Comparison of ENCODE assay signal across 16 cellular contexts in genomic region chr1:226350504-226350865, GRCh38. TPM values are rescaled to one million over a fixed set of nuclear protein-coding genes. Genes with fewer than 3 reads are reported as not detected.
DNase-seq lines count a peak whose midpoint lies in the region; ATAC-seq, FAIRE-seq and TF ChIP-seq lines count a peak whose summit lies in the region.
"Had no signal": no experiment of that assay in that cellular context is flagged by ENCODE, and none has a peak within 500 bp of the region (broad histone marks: within the 10 kb centered on the region; RNA-seq: fewer than 3 reads in every experiment).

No MANE protein-coding gene starts in this region.

- H3K36me3 ChIP-seq in K562 (ENCODE audit: control insufficient read depth, insufficient read depth, low read length) (peaks cover 3% of the 10 kb centered on the region; the same call in 2 of the 3 replicates), ovary (no peaks in the 10 kb centered on the region), suprapubic skin (no peaks in the 10 kb centered on the region)
- H3K36me3 ChIP-seq: gastroesophageal sphincter, lower lobe of right lung had no signal

- H3K4me1 Mint-ChIP-seq in natural killer cell: no peaks in the 10 kb centered on the region
- H3K4me1 Mint-ChIP-seq in activated CD4-positive, alpha-beta memory T cell treated with anti-CD3 and anti-CD28 coated beads for 36 hours (ENCODE audit: low read depth): no peaks in the 10 kb centered on the region

- H3K9me3 ChIP-seq in K562 (replicated peaks; ENCODE audit: control insufficient read depth, insufficient read depth, low read depth, low read length): no peaks in the 10 kb centered on the region
- H3K9me3 ChIP-seq in ovary: no peaks in the 10 kb centered on the region
- no peaks in the 10 kb centered on the region for H3K9me3 ChIP-seq in suprapubic skin
- H3K9me3 ChIP-seq: gastroesophageal sphincter, lower lobe of right lung, neutrophil had no signal

- WGBS in K562 (ENCODE audit: insufficient coverage, low coverage, missing lambda C conversion rate): 35% methylated on average over 10 of the region's 10 CpGs
- 39 to 51% (median 41%) methylated on average over 10 of the region's 10 CpGs for WGBS in ovary, 3 donors
- 52% methylated on average over 10 of the region's 10 CpGs for WGBS in suprapubic skin

- TF ChIP-seq RAD21 in K562 (CRISPR knock-in tag; conservative IDR thresholded peaks at IDR 0.05 in 1 of 2, IDR thresholded peaks at IDR 0.05 in 1 of 2): no peak

- H4K20me1 ChIP-seq in K562 (replicated peaks; ENCODE audit: control insufficient read depth, insufficient read depth, low read length): no peaks in the 10 kb centered on the region; the same call in 1 of the 2 replicates

- peak overlapping the region; percentile 45; the same call in 1 of the 3 replicates for H3K27ac ChIP-seq in K562 (ENCODE audit: extremely low read depth, low read depth, low read length)
- peak overlapping the region; percentile 36 to 59 for H3K27ac ChIP-seq in ovary
- no peak overlapping the region for H3K27ac ChIP-seq in suprapubic skin
- H3K27ac ChIP-seq: gastroesophageal sphincter, lower lobe of right lung, neutrophil had no signal

- peak overlapping the region; percentile 49 for H3K4me2 ChIP-seq in K562 (ENCODE audit: insufficient read depth, low read length)

- H3K27me3 Mint-ChIP-seq in natural killer cell (ENCODE audit: low read depth in 2 of 2): peaks cover 0 to 4% of the 10 kb centered on the region in 2 donors
- H3K27me3 Mint-ChIP-seq in activated CD4-positive, alpha-beta memory T cell treated with anti-CD3 and anti-CD28 coated beads for 36 hours: no peaks in the 10 kb centered on the region
- H3K27me3 Mint-ChIP-seq: stimulated activated naive CD8-positive, alpha-beta T cell treated with anti-CD3 and anti-CD28 coated beads, Interleukin-15, Interleukin-2, amounts not matched to agents 100 ng/mL and 50 ng/mL, for 24 hours had no signal

- CTCF ChIA-PET in K562 (lab: Yijun Ruan, JAX; ENCODE audit: low intra/inter-chr PET ratio): no interaction called here
- CTCF ChIA-PET in activated CD4-positive, alpha-beta memory T cell treated with anti-CD3 and anti-CD28 coated beads for 36 hours (lab: Charles Lee): interaction anchor here (0.9 kb wide), 1 partner anchor 13 kb away, joined by 3 read pairs; no protein-coding TSS in a partner anchor

- no peak overlapping the region for H3K4me3 Mint-ChIP-seq in natural killer cell
- H3K4me3 Mint-ChIP-seq in activated CD4-positive, alpha-beta memory T cell treated with anti-CD3 and anti-CD28 coated beads for 36 hours: no peak overlapping the region
- H3K4me3 Mint-ChIP-seq: activated T-cell treated with anti-CD3 and anti-CD28 coated beads, Interleukin-2, amount 50 U/mL, for 72 hours; stimulated activated naive CD8-positive, alpha-beta T cell treated with anti-CD3 and anti-CD28 coated beads, Interleukin-15, Interleukin-2, amounts not matched to agents 100 ng/mL and 50 ng/mL, for 24 hours had no signal

- TF ChIP-seq EP300 in K562 (IDR thresholded peaks at IDR 0.05; ENCODE audit: low read length) (no peak), ovary (IDR thresholded peaks at IDR 0.05) (no peak), suprapubic skin (IDR thresholded peaks at IDR 0.05) (no peak)

- peak overlapping the region; percentile 80 for H2AFZ ChIP-seq in K562 (ENCODE audit: low read depth, low read length)

- TF ChIP-seq POLR2A in K562 (conservative IDR thresholded peaks at IDR 0.05) (no peak), ovary (IDR thresholded peaks at IDR 0.05) (no peak), suprapubic skin (IDR thresholded peaks at IDR 0.05) (no peak)

- intact Hi-C loops in K562 (cut with micrococcal nuclease): no loop called here
- intact Hi-C loops in ovary (cut with DNase I): no loop called here
- intact Hi-C loops in natural killer cell (cut with micrococcal nuclease): no loop called here
- intact Hi-C loops in activated CD4-positive, alpha-beta memory T cell treated with anti-CD3 and anti-CD28 coated beads for 36 hours (cut with micrococcal nuclease): no loop called here

- ATAC-seq in GM18502 (IDR thresholded peaks at IDR 0.05; ENCODE audit: poor library complexity, unreplicated experiment): peak; percentile 25
- peak; percentile 10 for ATAC-seq in HG03342 (IDR thresholded peaks at IDR 0.05; ENCODE audit: unreplicated experiment)
- ATAC-seq in K562: no peak; the same call in 2 of the 3 replicates
- ATAC-seq in natural killer cell: no peak
- ATAC-seq: gastroesophageal sphincter had no signal

- peaks cover 18 to 20% of the 10 kb centered on the region in 2 experiments for H3K4me1 ChIP-seq in K562 (replicated peaks in 1 of 2; ENCODE audit: control insufficient read depth in 2 of 2, insufficient read depth in 2 of 2, low read length in 2 of 2)
- peaks cover 6% of the 10 kb centered on the region for H3K4me1 ChIP-seq in ovary (ENCODE audit: insufficient read depth)
- no peaks in the 10 kb centered on the region for H3K4me1 ChIP-seq in suprapubic skin
- H3K4me1 ChIP-seq: lower lobe of right lung had no signal

- FAIRE-seq in K562 (lab: Jason Lieb, UNC): no peak

- POLR2A ChIA-PET in K562 (lab: Yijun Ruan, JAX): no interaction called here
- POLR2A ChIA-PET in activated CD4-positive, alpha-beta memory T cell treated with anti-CD3 and anti-CD28 coated beads for 36 hours (lab: Charles Lee): no interaction called here

- H3K4me3 ChIP-seq in K562 (no peak overlapping the region; the same call in 1 of the 2 replicates), ovary (no peak overlapping the region), suprapubic skin (no peak overlapping the region)
- H3K4me3 ChIP-seq: gastroesophageal sphincter, lower lobe of right lung had no signal

- no TSS peak for BruUV-seq in K562 (replicated peaks; lab: Mats Ljungman, UMichigan)

- DNase-seq in K562 (ENCODE audit: extremely low read depth in 1 of 4, low spot score in 3 of 4) (no peak), ovary (no peak), natural killer cell (no peak), epidermal melanocyte (ENCODE audit: insufficient read length, low spot score) (no peak), suprapubic skin (ENCODE audit: low spot score in 2 of 2) (no peak)
- DNase-seq in activated CD4-positive, alpha-beta memory T cell treated with anti-CD3 and anti-CD28 coated beads for 36 hours: no peak
- DNase-seq: activated T-cell treated with anti-CD3 and anti-CD28 coated beads, Interleukin-2, amount 50 U/mL, for 72 hours; DMS53; lower lobe of right lung; NCI-H2029 treated with DMSO at 0.1 percent for 48 hours; T1000 had no signal

- TF ChIP-seq CTCF in K562 (IDR thresholded peaks at IDR 0.05 in 2 of 3, conservative IDR thresholded peaks at IDR 0.05 in 1 of 3; ENCODE audit: insufficient read depth in 2 of 3, low read depth in 1 of 3, low read length in 3 of 3): no peak
- TF ChIP-seq CTCF in ovary (IDR thresholded peaks at IDR 0.05): no peak
- no peak for TF ChIP-seq CTCF in natural killer cell (IDR thresholded peaks at IDR 0.05)
- TF ChIP-seq CTCF in suprapubic skin (IDR thresholded peaks at IDR 0.05): no peak

- H3K27ac Mint-ChIP-seq in natural killer cell: no peak overlapping the region
- no peak overlapping the region for H3K27ac Mint-ChIP-seq in activated CD4-positive, alpha-beta memory T cell treated with anti-CD3 and anti-CD28 coated beads for 36 hours
- H3K27ac Mint-ChIP-seq: activated T-cell treated with anti-CD3 and anti-CD28 coated beads, Interleukin-2, amount 50 U/mL, for 72 hours; stimulated activated naive CD8-positive, alpha-beta T cell treated with anti-CD3 and anti-CD28 coated beads, Interleukin-15, Interleukin-2, amounts not matched to agents 100 ng/mL and 50 ng/mL, for 24 hours had no signal

- H3K27me3 ChIP-seq in K562 (ENCODE audit: control insufficient read depth in 2 of 2, insufficient read depth in 2 of 2, low read length in 2 of 2): no peaks in the 10 kb centered on the region
- H3K27me3 ChIP-seq in ovary: no peaks in the 10 kb centered on the region
- H3K27me3 ChIP-seq in suprapubic skin: no peaks in the 10 kb centered on the region
- H3K27me3 ChIP-seq: gastroesophageal sphincter had no signal

- in situ Hi-C loops in K562 (cut with MboI): no loop called here

- H3K36me3 Mint-ChIP-seq in natural killer cell: no peaks in the 10 kb centered on the region
- H3K36me3 Mint-ChIP-seq in activated CD4-positive, alpha-beta memory T cell treated with anti-CD3 and anti-CD28 coated beads for 36 hours: no peaks in the 10 kb centered on the region

- H3K79me2 ChIP-seq in K562 (ENCODE audit: control insufficient read depth, insufficient read depth, low read length): no peaks in the 10 kb centered on the region

- H3K9me3 Mint-ChIP-seq in natural killer cell: no peaks in the 10 kb centered on the region
- H3K9me3 Mint-ChIP-seq in activated CD4-positive, alpha-beta memory T cell treated with anti-CD3 and anti-CD28 coated beads for 36 hours: no peaks in the 10 kb centered on the region
- H3K9me3 Mint-ChIP-seq: activated T-cell treated with anti-CD3 and anti-CD28 coated beads, Interleukin-2, amount 50 U/mL, for 72 hours; stimulated activated naive CD8-positive, alpha-beta T cell treated with anti-CD3 and anti-CD28 coated beads, Interleukin-15, Interleukin-2, amounts not matched to agents 100 ng/mL and 50 ng/mL, for 24 hours had no signal

- no peaks in the 10 kb centered on the region for H3K9me1 ChIP-seq in K562 (ENCODE audit: control insufficient read depth, insufficient read depth, low read length)

- H3K9ac ChIP-seq in K562 (ENCODE audit: insufficient read depth in 1 of 2, low read depth in 2 of 2, low read length in 2 of 2): peak overlapping the region; percentile 3 to 87; a peak in 2 of 4 replicates

RNA-seq across cellular contexts. Expression of gene LIN9, which starts 41.5 kb away (rescaled TPM):
- 14.8 and 38.6 TPM in 2 replicates for total RNA-seq in K562 (2011; cell fraction: chromatin; rRNA removed; ENCODE audit: low replicate concordance)
- 8.2 and 11.1 TPM in 2 replicates for total RNA-seq in K562 (2011; cell fraction: nucleolus; rRNA removed)
- total RNA-seq in K562 (2011; cell fraction: nucleoplasm; rRNA removed): 15.6 and 18.7 TPM in 2 replicates
- total RNA-seq in K562 (2014; rRNA removed) (15.8 and 18.8 TPM in 2 replicates), K562 (2014; rRNA removed; fragmentation: Illumina TruSeq; extraction: Trizol) (31.4 and 37.5 TPM in 2 replicates), K562 (2015; rRNA removed; fragmentation: Illumina TruSeq; extraction: Trizol) (29.3 and 30.6 TPM in 2 replicates), K562 (2021) (18.9 and 19.4 TPM in 2 replicates), ovary (1 to 10 TPM; 3.7 to 8.6 (median 4.9) TPM), natural killer cell (1 to 10 TPM; 1.3 to 2.9 (median 2.4) TPM), suprapubic skin (1 to 10 TPM; 3.6 to 5.9 (median 4.4) TPM)
- polyA plus RNA-seq in K562 (2011; rRNA removed) (22.9 and 33.0 TPM in 2 replicates), K562 (2014; fragmentation: Illumina TruSeq; extraction: Trizol) (21.6 and 25.3 TPM in 2 replicates), K562 (2014; fragmentation: Nextera tagmentation; extraction: Ambion mirVana) (10 to 100 TPM; 19.4 to 26.8 TPM), K562 (2014; rRNA removed) (19.6 and 25.5 TPM in 2 replicates), ovary (1 to 10 TPM; 3.1 to 4.3 TPM)
- 7.5 and 14.3 TPM in 2 replicates for polyA plus RNA-seq in K562 (2011; cell fraction: cytosol; rRNA removed)
- 15.2 and 19.7 TPM in 2 replicates for polyA plus RNA-seq in K562 (2011; cell fraction: nucleus; rRNA removed)
- 11.8 and 14.2 TPM in 2 replicates for polyA plus RNA-seq in K562 (2012)
- polyA minus RNA-seq in K562 (2011; rRNA and poly(A)+ RNA removed): 23.7 and 24.4 TPM in 2 replicates
- 6.8 and 10.7 TPM in 2 replicates for polyA minus RNA-seq in K562 (2011; cell fraction: cytosol; rRNA and poly(A)+ RNA removed)
- polyA minus RNA-seq in K562 (2011; cell fraction: nucleus; rRNA and poly(A)+ RNA removed): 10.4 and 18.0 TPM in 2 replicates
- total RNA-seq in activated CD4-positive, alpha-beta memory T cell treated with anti-CD3 and anti-CD28 coated beads for 36 hours: 1 to 10 TPM; 9.5 to 9.6 TPM

RNA-seq across cellular contexts. Expression of gene PARP1, which starts 57.4 kb away (rescaled TPM):
- total RNA-seq in K562 (2011; cell fraction: chromatin; rRNA removed; ENCODE audit: low replicate concordance): 139 and 225 TPM in 2 replicates
- 160 and 161 TPM in 2 replicates for total RNA-seq in K562 (2011; cell fraction: nucleolus; rRNA removed)
- 144 and 147 TPM in 2 replicates for total RNA-seq in K562 (2011; cell fraction: nucleoplasm; rRNA removed)
- 300 and 416 TPM in 2 replicates for total RNA-seq in K562 (2014; rRNA removed)
- total RNA-seq in K562 (2014; rRNA removed; fragmentation: Illumina TruSeq; extraction: Trizol): 187 and 203 TPM in 2 replicates
- total RNA-seq in K562 (2015; rRNA removed; fragmentation: Illumina TruSeq; extraction: Trizol): 216 and 225 TPM in 2 replicates
- 245 and 279 TPM in 2 replicates for total RNA-seq in K562 (2021)
- 250 and 286 TPM in 2 replicates for polyA plus RNA-seq in K562 (2011; rRNA removed)
- polyA plus RNA-seq in K562 (2011; cell fraction: cytosol; rRNA removed): 274 and 360 TPM in 2 replicates
- polyA plus RNA-seq in K562 (2011; cell fraction: nucleus; rRNA removed): 178 and 198 TPM in 2 replicates
- polyA plus RNA-seq in K562 (2012): 145 and 231 TPM in 2 replicates
- 262 and 306 TPM in 2 replicates for polyA plus RNA-seq in K562 (2014; fragmentation: Illumina TruSeq; extraction: Trizol)
- polyA plus RNA-seq in K562 (2014; fragmentation: Nextera tagmentation; extraction: Ambion mirVana): 100 to 1,000 TPM; 121 to 211 TPM
- polyA plus RNA-seq in K562 (2014; rRNA removed): 272 and 273 TPM in 2 replicates
- 294 and 321 TPM in 2 replicates for polyA minus RNA-seq in K562 (2011; rRNA and poly(A)+ RNA removed)
- polyA minus RNA-seq in K562 (2011; cell fraction: cytosol; rRNA and poly(A)+ RNA removed): 158 and 169 TPM in 2 replicates
- polyA minus RNA-seq in K562 (2011; cell fraction: nucleus; rRNA and poly(A)+ RNA removed): 96.9 and 122 TPM in 2 replicates
- total RNA-seq in ovary: 10 to 100 TPM; 35.9 to 71.4 (median 63.1) TPM
- 10 to 100 TPM; 24.7 to 74.6 TPM for polyA plus RNA-seq in ovary
- total RNA-seq in natural killer cell: 10 to 100 TPM; 62.0 to 81.5 (median 77.0) TPM
- total RNA-seq in activated CD4-positive, alpha-beta memory T cell treated with anti-CD3 and anti-CD28 coated beads for 36 hours: 100 to 1,000 TPM; 301 to 308 TPM
- 10 to 100 TPM; 55.7 to 70.0 (median 60.6) TPM for total RNA-seq in suprapubic skin

Comparison
In these comparisons a context has a peak if more than half of its experiments do, and no peak if none do; other contexts are left out.
1. ATAC-seq: peak in GM18502 (single experiment) and HG03342 (single experiment); none in K562 (single experiment) and natural killer cell (0 of 3).